7 cellular contexts compared by ENCODE assay signal in genomic region chr22:49967333-49968241, GRCh38. TPM values are rescaled to one million over a fixed set of nuclear protein-coding genes. Genes with fewer than 3 reads are reported as not detected.
DNase-seq lines count a peak whose midpoint lies in the region; ATAC-seq and TF ChIP-seq lines count a peak whose summit lies in the region.

No MANE protein-coding gene starts in this region.

- no peak overlapping the region for H3K4me3 ChIP-seq in lower leg skin (ENCODE audit: low read depth, poor library complexity, severe bottlenecking)
- H3K4me3 ChIP-seq in subcutaneous abdominal adipose tissue (ENCODE audit: low read depth in 1 of 5, low read length in 5 of 5): peak overlapping the region in 3 of 5 donors; percentile 45 to 99 (median 47)

- TF ChIP-seq POLR2A in lower leg skin (IDR thresholded peaks at IDR 0.05): no peak

- no peak for TF ChIP-seq CTCF in lower leg skin (IDR thresholded peaks at IDR 0.05)

- H3K9ac ChIP-seq in subcutaneous abdominal adipose tissue (ENCODE audit: low read length in 5 of 5): peak overlapping the region in 4 of 5 donors; percentile 62 to 97 (median 82)

- peaks cover 10 to 99% (median 84%) of the 10 kb centered on the region in 5 donors for H3K4me1 ChIP-seq in subcutaneous abdominal adipose tissue (ENCODE audit: control insufficient read depth in 5 of 5, insufficient read depth in 5 of 5, low read length in 5 of 5)

- H3K27ac ChIP-seq in angular gyrus (ENCODE audit: low read depth, low read length) (peak overlapping the region; percentile 89), subcutaneous abdominal adipose tissue (ENCODE audit: low read depth, low read length) (peak overlapping the region; percentile 98)

- DNase-seq in MV-4-11 (lab: John Stamatoyannopoulos, UW): peak; percentile 75
- peak; percentile 44 to 90 for DNase-seq in lower leg skin (ENCODE audit: low spot score in 2 of 2)
- DNase-seq in NAMALWA (ENCODE audit: low spot score): no peak
- DNase-seq in glomerular visceral epithelial cell (ENCODE audit: extremely low spot score): no peak

- no peaks in the 10 kb centered on the region for H3K27me3 ChIP-seq in subcutaneous abdominal adipose tissue (ENCODE audit: control insufficient read depth in 5 of 5, insufficient read depth in 4 of 5, low read length in 5 of 5)

- H3K36me3 ChIP-seq in subcutaneous abdominal adipose tissue (ENCODE audit: control insufficient read depth in 5 of 5, insufficient read depth in 5 of 5, low read length in 5 of 5): peaks cover 0 to 29% (median 19%) of the 10 kb centered on the region in 5 donors

- no peaks in the 10 kb centered on the region for H3K9me3 ChIP-seq in subcutaneous abdominal adipose tissue (ENCODE audit: control insufficient read depth in 5 of 5, low read length in 5 of 5)

- 47 to 62% methylated on average over 24 to 35 of the region's 38 CpGs for WGBS in lower leg skin, 2 donors

- intact Hi-C loops in lower leg skin (cut with DNase I; ENCODE audit: low total_unique reads): no loop called here

- no peak for ATAC-seq in GM21529 (IDR thresholded peaks at IDR 0.05; ENCODE audit: unreplicated experiment)

RNA-seq across cellular contexts. Expression of gene PIM3, which starts 7.0 kb away (rescaled TPM):
- 100 to 1,000 TPM; 149 to 181 (median 163) TPM for total RNA-seq in lower leg skin

RNA-seq across cellular contexts. Expression of gene IL17REL, which starts 45.0 kb away (rescaled TPM):
- not detected for total RNA-seq in lower leg skin

RNA-seq across cellular contexts. Expression of gene CRELD2, which starts 49.2 kb away (rescaled TPM):
- 10 to 100 TPM in 3 of 4 donors, 1 to 10 TPM in 1; 9.1 to 28.0 (median 18.0) TPM for total RNA-seq in lower leg skin

RNA-seq across cellular contexts. Expression of gene ALG12, which starts 49.3 kb away (rescaled TPM):
- 10 to 100 TPM in 3 of 4 donors, 1 to 10 TPM in 1; 7.5 to 25.6 (median 16.1) TPM for total RNA-seq in lower leg skin

Comparison
In these comparisons a context has a peak if more than half of its experiments do, and no peak if none do; other contexts are left out.
1. DNase-seq: peak in MV-4-11 (single experiment) and lower leg skin (2 of 2); none in NAMALWA (single experiment) and glomerular visceral epithelial cell (single experiment).